In the genomic region with DNA sequence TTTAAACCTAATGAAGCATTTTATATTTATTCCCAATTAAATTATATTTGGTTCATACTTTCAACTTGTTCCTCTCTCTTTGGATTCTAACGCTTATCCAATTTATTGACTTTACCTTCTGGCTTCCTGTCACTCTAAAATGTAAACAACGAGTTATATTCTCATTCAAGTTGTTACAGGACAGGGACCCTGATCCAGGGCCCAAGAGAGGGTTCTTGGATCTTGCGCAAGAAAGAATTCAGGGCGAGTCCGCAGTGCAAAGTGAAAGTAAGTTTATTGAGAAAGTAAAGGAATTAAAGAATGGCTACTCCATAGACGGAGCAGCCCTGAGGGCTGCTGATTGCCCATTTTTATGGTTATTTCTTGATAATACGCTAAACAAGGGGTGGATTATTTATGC, we compare ENCODE assay signal across 23 cellular contexts.
"Had no signal": no experiment of that assay in that cellular context is flagged by ENCODE, and none has a peak within 500 bp of the region (broad histone marks: within the 10 kb centered on the region; RNA-seq: fewer than 3 reads in every experiment).

No MANE protein-coding gene starts in this region.

- H3K4me3 ChIP-seq: ascending aorta, heart left ventricle, neural progenitor cell, upper lobe of left lung, vagina had no signal

- H3K9ac ChIP-seq: neural progenitor cell had no signal

- ATAC-seq: effector memory CD8-positive, alpha-beta T cell; heart left ventricle; natural killer cell; right cardiac atrium; stimulated activated naive CD8-positive, alpha-beta T cell treated with anti-CD3 and anti-CD28 coated beads, Interleukin-15, Interleukin-2, amounts not matched to agents 100 U/mL and 50 U/mL, for 24 hours had no signal

- H3K27me3 ChIP-seq: ascending aorta, heart left ventricle, neural progenitor cell, upper lobe of left lung, vagina had no signal

- H3K36me3 ChIP-seq: ascending aorta, heart left ventricle, neural progenitor cell, upper lobe of left lung, vagina had no signal

- H3K9me3 ChIP-seq: ascending aorta, vagina had no signal

- H2AFZ ChIP-seq: neural progenitor cell had no signal

- H3K4me2 ChIP-seq: neural progenitor cell had no signal

- DNase-seq: activated CD4-positive, alpha-beta memory T cell treated with anti-CD3 and anti-CD28 coated beads for 36 hours; activated CD4-positive, alpha-beta T cell treated with anti-CD3 and anti-CD28 coated beads, Interleukin-2, amount 10 ng/mL, durations not matched to agents 24 days and 14 days; activated CD4-positive, CD25-positive, alpha-beta regulatory T cell treated with anti-CD3 and anti-CD28 coated beads, Interleukin-2, amount 50 U/mL, for 72 hours; activated CD8-positive, alpha-beta memory T cell treated with anti-CD3 and anti-CD28 coated beads, Interleukin-2, amount 50 U/mL, for 4 hours; activated effector memory CD4-positive, alpha-beta T cell treated with anti-CD3 and anti-CD28 coated beads, Interleukin-2, amount 50 U/mL, for 16 hours; activated naive CD4-positive, alpha-beta T cell treated with anti-CD3 and anti-CD28 coated beads for 36 hours; activated naive CD8-positive, alpha-beta T cell treated with anti-CD3 and anti-CD28 coated beads, Interleukin-2, amount 10 ng/mL, durations not matched to agents 7 days and 5 days; activated T-cell treated with anti-CD3 and anti-CD28 coated beads, Interleukin-2, amount 50 U/mL, for 1 hour; cortex of kidney; effector memory CD8-positive, alpha-beta T cell; heart left ventricle; hypothalamus; immature natural killer cell; midbrain; natural killer cell; right cardiac atrium; stimulated activated CD4-positive, alpha-beta T cell treated with anti-CD3 and anti-CD28 coated beads, Interleukin-4, amount 100 ng/mL, for 1 hour; stimulated activated naive CD8-positive, alpha-beta T cell treated with anti-CD3 and anti-CD28 coated beads, Interleukin-15, Interleukin-2, amounts not matched to agents 100 U/mL and 50 U/mL, for 24 hours; T-helper 1 cell; upper lobe of left lung had no signal

- H3K4me1 ChIP-seq: ascending aorta, heart left ventricle, neural progenitor cell, upper lobe of left lung, vagina had no signal

- H3K27ac ChIP-seq: ascending aorta, heart left ventricle, neural progenitor cell, upper lobe of left lung, vagina had no signal
